10 cellular contexts compared by ENCODE assay signal in the genomic region with DNA sequence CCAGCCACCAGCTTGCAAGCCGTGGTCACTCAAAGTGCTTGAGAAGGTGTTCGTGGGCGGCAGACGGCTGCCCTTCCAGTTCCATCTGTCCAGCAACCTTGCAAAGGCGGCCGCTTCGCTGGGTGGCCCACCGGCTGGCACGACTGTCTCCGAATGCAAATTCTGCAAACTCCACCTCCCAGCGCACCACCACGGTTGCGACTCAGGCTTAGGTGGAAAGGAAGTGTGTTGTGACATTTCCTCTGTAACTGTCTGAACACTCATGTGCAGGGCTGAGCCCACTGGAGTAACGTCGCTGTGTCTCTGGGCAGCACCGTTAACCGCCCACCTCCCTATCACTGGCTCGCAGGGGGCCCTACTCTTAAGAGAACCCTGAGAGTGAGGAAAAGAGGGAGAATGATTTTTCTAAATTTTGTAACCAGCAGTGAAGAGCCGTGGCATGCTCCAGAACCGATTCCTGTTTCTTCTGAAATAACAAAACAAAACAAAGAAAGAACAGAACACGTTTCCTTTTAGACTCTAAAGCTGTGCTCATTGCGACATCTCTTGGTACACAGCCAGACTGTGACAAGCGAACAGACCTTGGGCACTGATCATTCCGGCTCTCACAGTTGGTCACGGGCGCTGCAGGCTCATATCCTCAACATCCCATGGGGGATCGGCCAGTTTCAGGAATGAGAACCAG. TPM values are rescaled to one million over a fixed set of nuclear protein-coding genes. Genes with fewer than 3 reads are reported as not detected.
A peak's percentile ranks its signal among the peaks of the same experiment; 100 is the strongest.
DNase-seq lines count a peak whose midpoint lies in the region; ATAC-seq and TF ChIP-seq lines count a peak whose summit lies in the region.
"Had no signal": no experiment of that assay in that cellular context is flagged by ENCODE, and none has a peak within 500 bp of the region (broad histone marks: within the 10 kb centered on the region; RNA-seq: fewer than 3 reads in every experiment).

A gene with protein sequence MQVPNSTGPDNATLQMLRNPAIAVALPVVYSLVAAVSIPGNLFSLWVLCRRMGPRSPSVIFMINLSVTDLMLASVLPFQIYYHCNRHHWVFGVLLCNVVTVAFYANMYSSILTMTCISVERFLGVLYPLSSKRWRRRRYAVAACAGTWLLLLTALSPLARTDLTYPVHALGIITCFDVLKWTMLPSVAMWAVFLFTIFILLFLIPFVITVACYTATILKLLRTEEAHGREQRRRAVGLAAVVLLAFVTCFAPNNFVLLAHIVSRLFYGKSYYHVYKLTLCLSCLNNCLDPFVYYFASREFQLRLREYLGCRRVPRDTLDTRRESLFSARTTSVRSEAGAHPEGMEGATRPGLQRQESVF (minus strand): TSS at position 155 of the 685 bp plus-strand sequence. CDS start 70,627 bp downstream, outside the sequence.

- peak within 1 kb of the TSS; percentile 43 for H2AFZ ChIP-seq in OCI-LY7 (ENCODE audit: low read length)

- H3K9me3 ChIP-seq in OCI-LY7 (ENCODE audit: low read length), result no peaks in the 10 kb centered on the region
- no peaks in the 10 kb centered on the region for H3K9me3 ChIP-seq in heart left ventricle
- no peaks in the 10 kb centered on the region for H3K9me3 ChIP-seq in WERI-Rb-1 (ENCODE audit: severe bottlenecking)

- H3K27me3 ChIP-seq in heart left ventricle (peaks cover 0 to 6% (median 0%) of the 10 kb centered on the region in 9 donors), WERI-Rb-1 (ENCODE audit: insufficient read depth, low read depth, severe bottlenecking) (no peaks in the 10 kb centered on the region)

- BruUV-seq in OCI-LY7 (replicated peaks; lab: Mats Ljungman, UMichigan), result no TSS peak

- POLR2A ChIA-PET in OCI-LY7 (lab: Charles Lee), result no interaction called here

- H3K27ac ChIP-seq in OCI-LY7 (ENCODE audit: low read depth, low read length, poor library complexity, severe bottlenecking) (peak within 1 kb of the TSS; percentile 94), heart left ventricle (peak within 1 kb of the TSS in 10 of 12 donors; percentile 50 to 95 (median 70)), WERI-Rb-1 (no peak within 1 kb of the TSS)
- H3K27ac ChIP-seq: C4-2B had no signal

- TF ChIP-seq POLR2A in heart left ventricle (IDR thresholded peaks at IDR 0.05), result no peak

- peak within 1 kb of the TSS; percentile 90 for H3K4me2 ChIP-seq in OCI-LY7 (ENCODE audit: low read length)

- CTCF ChIA-PET in OCI-LY7 (lab: Charles Lee; ENCODE audit: unreplicated experiment), result no interaction called here

- DNase-seq in NCI-H2227 treated with DMSO at 0.1 percent for 48 hours (lab: John Stamatoyannopoulos, UW) (peak; percentile 19), NCI-H2227 (lab: John Stamatoyannopoulos, UW; ENCODE audit: unreplicated experiment) (no peak), OCI-LY7 (ENCODE audit: low spot score) (peak; percentile 91), heart left ventricle (peak; percentile 49 to 85 (median 61)), WERI-Rb-1 (no peak)
- DNase-seq in activated T-cell treated with anti-CD3 and anti-CD28 coated beads, Interleukin-2, amount 50 U/mL, for 1 hour, result peak; percentile 78
- peak; percentile 74 for DNase-seq in stimulated activated CD4-positive, alpha-beta T cell treated with anti-CD3 and anti-CD28 coated beads, Interleukin-4, amount 100 ng/mL, for 1 hour

- intact Hi-C loops in OCI-LY7 (cut with micrococcal nuclease; ENCODE audit: unreplicated experiment), result loop anchor here (1.0 to 5.0 kb wide), 5 partner anchors 44 to 83 kb away; no protein-coding TSS in a partner anchor
- intact Hi-C loops in heart left ventricle (cut with DNase I), result loop anchor here in 2 of 10 donors (2.0 to 5.0 kb wide), 2 partner anchors 40 to 50 kb away; no protein-coding TSS in a partner anchor

- TF ChIP-seq CTCF in OCI-LY7 (conservative IDR thresholded peaks at IDR 0.05; ENCODE audit: low read length), result peak; percentile 78
- no peak for TF ChIP-seq CTCF in heart left ventricle (IDR thresholded peaks at IDR 0.05)
- TF ChIP-seq CTCF in WERI-Rb-1 (IDR thresholded peaks at IDR 0.05; ENCODE audit: low read depth, low read length), result no peak

- no peaks in the 10 kb centered on the region for H4K20me1 ChIP-seq in OCI-LY7 (ENCODE audit: insufficient read depth, low read length)

- H3K4me3 ChIP-seq in OCI-LY7 (ENCODE audit: low read depth, low read length, poor library complexity, severe bottlenecking) (peak within 1 kb of the TSS; percentile 87), heart left ventricle (peak within 1 kb of the TSS; percentile 4 to 69 (median 51)), WERI-Rb-1 (ENCODE audit: low read depth, low read length) (no peak within 1 kb of the TSS)

- ATAC-seq in HG03025 (IDR thresholded peaks at IDR 0.05; ENCODE audit: low FRiP score, unreplicated experiment) (peak; percentile 66), heart left ventricle (peak; percentile 58 to 85 (median 74))

- H3K9me2 ChIP-seq in OCI-LY7 (ENCODE audit: insufficient read depth, low read length), result no peaks in the 10 kb centered on the region

- peaks cover 18% of the 10 kb centered on the region for H3K4me1 ChIP-seq in OCI-LY7 (ENCODE audit: insufficient read depth, low read length, poor library complexity, severe bottlenecking)
- peaks cover 0 to 17% (median 0%) of the 10 kb centered on the region in 12 donors for H3K4me1 ChIP-seq in heart left ventricle

- peaks cover 14% of the 10 kb centered on the region for H3K36me3 ChIP-seq in OCI-LY7 (ENCODE audit: insufficient read depth, low read length)
- no peaks in the 10 kb centered on the region for H3K36me3 ChIP-seq in heart left ventricle
- H3K36me3 ChIP-seq in WERI-Rb-1, result no peaks in the 10 kb centered on the region

- 48 to 62% (median 55%) methylated on average over 23 to 27 of the region's 27 CpGs for WGBS in heart left ventricle, 4 donors

- H3K79me2 ChIP-seq in OCI-LY7 (ENCODE audit: insufficient read depth, low read depth, low read length), result peaks cover 35% of the 10 kb centered on the region

RNA-seq across cellular contexts. Expression of the gene that starts here (rescaled TPM):
- total RNA-seq in OCI-LY7 (2014; rRNA removed; shearing (Covaris generic)), result 88.3 and 110 TPM in 2 replicates
- total RNA-seq in OCI-LY7 (2022) (122 and 149 TPM in 2 replicates), heart left ventricle (10 to 100 TPM in 1 of 9 donors, 1 to 10 TPM in 6, under 1 TPM in 2; 0.62 to 10.5 (median 2.3) TPM)
- polyA plus RNA-seq in heart left ventricle, result 1 to 10 TPM; 1.1 to 6.1 TPM
- polyA plus RNA-seq: neural cell had no signal

Comparison
In these comparisons a context has a peak if more than half of its experiments do, and no peak if none do; other contexts are left out.
1. RNA of the gene that starts here (total RNA-seq): 88.3 to 149 TPM in OCI-LY7; 0.62 to 10.5 TPM in heart left ventricle; every median in the first group is over 4 times any median in the second.
2. DNase-seq: peak in NCI-H2227 treated with DMSO at 0.1 percent for 48 hours (single experiment), OCI-LY7 (single experiment), activated T-cell treated with anti-CD3 and anti-CD28 coated beads, Interleukin-2, amount 50 U/mL, for 1 hour (single experiment), heart left ventricle (5 of 5) and stimulated activated CD4-positive, alpha-beta T cell treated with anti-CD3 and anti-CD28 coated beads, Interleukin-4, amount 100 ng/mL, for 1 hour (single experiment); none in NCI-H2227 (single experiment) and WERI-Rb-1 (single experiment).